ENCODE assay signal across 14 cellular contexts in the genomic region with DNA sequence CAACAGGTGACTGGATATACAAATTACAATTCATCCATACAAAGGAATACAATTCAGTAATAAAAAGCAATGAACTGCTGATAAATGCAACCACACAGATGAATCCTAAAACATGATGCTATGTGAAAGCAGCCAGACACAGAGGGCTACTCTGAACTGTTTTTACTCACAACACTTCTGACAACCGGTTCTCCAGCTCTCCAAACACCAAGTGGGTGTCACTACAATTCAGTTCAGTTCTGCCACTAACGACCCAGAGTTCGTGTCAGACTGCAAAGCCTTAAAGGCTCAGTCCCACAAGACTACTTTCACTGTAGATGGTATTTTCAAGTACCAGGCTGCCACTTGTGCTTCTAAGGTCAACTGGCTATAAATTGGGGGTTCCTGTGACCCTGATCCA.
"Had no signal": no experiment of that assay in that cellular context is flagged by ENCODE, and none has a peak within 500 bp of the region (broad histone marks: within the 10 kb centered on the region; RNA-seq: fewer than 3 reads in every experiment).

No MANE protein-coding gene starts in this region.

- H3K27me3 Mint-ChIP-seq: stimulated activated memory B cell treated with anti-CD40 and anti-IgM and Interleukin-4, amounts not matched to agents 10 μg/mL and 1 μg/mL and 100 μg/mL, for 72 hours had no signal

- H3K4me3 Mint-ChIP-seq: activated CD4-positive, alpha-beta T cell treated with anti-CD3 and anti-CD28 coated beads, Interleukin-2, amount 10 ng/mL, durations not matched to agents 7 days and 5 days; activated T-helper 1 cell treated with anti-CD3 and anti-CD28 coated beads, Interleukin-12 subunit alpha, Interleukin-12 subunit beta, Interleukin-2, Interleukin-4 antibody, amounts not matched to agents 30 ng/mL and 10 ng/mL and 1 ng/mL, durations not matched to agents 14 hours and 24 hours and 36 hours; naive thymus-derived CD4-positive, alpha-beta T cell; stimulated activated memory B cell treated with anti-CD40 and anti-IgM and Interleukin-4, amounts not matched to agents 10 μg/mL and 1 μg/mL and 100 μg/mL, for 72 hours had no signal

- DNase-seq: activated CD4-positive, alpha-beta T cell treated with anti-CD3 and anti-CD28 coated beads, Interleukin-2, amount 10 ng/mL, durations not matched to agents 7 days and 5 days; activated CD8-positive, alpha-beta memory T cell treated with anti-CD3 and anti-CD28 coated beads for 24 hours; activated naive CD4-positive, alpha-beta T cell; anterior cingulate cortex; brain microvascular endothelial cell; cerebellar nuclear complex; effector memory CD4-positive, alpha-beta T cell; mucosa of descending colon; naive thymus-derived CD4-positive, alpha-beta T cell; retina; uterus had no signal

- H3K9me3 Mint-ChIP-seq: activated CD4-positive, alpha-beta T cell treated with anti-CD3 and anti-CD28 coated beads, Interleukin-2, amount 10 ng/mL, durations not matched to agents 7 days and 5 days; activated T-helper 1 cell treated with anti-CD3 and anti-CD28 coated beads, Interleukin-12 subunit alpha, Interleukin-12 subunit beta, Interleukin-2, Interleukin-4 antibody, amounts not matched to agents 30 ng/mL and 10 ng/mL and 1 ng/mL, durations not matched to agents 14 hours and 24 hours and 36 hours; naive thymus-derived CD4-positive, alpha-beta T cell; stimulated activated memory B cell treated with anti-CD40 and anti-IgM and Interleukin-4, amounts not matched to agents 10 μg/mL and 1 μg/mL and 100 μg/mL, for 72 hours had no signal

- H3K4me3 ChIP-seq: mucosa of descending colon, uterus had no signal

- H3K27me3 ChIP-seq: brain microvascular endothelial cell, uterus had no signal

- H3K36me3 Mint-ChIP-seq: naive thymus-derived CD4-positive, alpha-beta T cell; stimulated activated memory B cell treated with anti-CD40 and anti-IgM and Interleukin-4, amounts not matched to agents 10 μg/mL and 1 μg/mL and 100 μg/mL, for 72 hours had no signal

- ATAC-seq: mucosa of descending colon; naive thymus-derived CD4-positive, alpha-beta T cell; stimulated activated memory B cell treated with anti-CD40 and anti-IgM and Interleukin-4, amounts not matched to agents 10 μg/mL and 1 μg/mL and 100 μg/mL, for 72 hours had no signal

- H3K36me3 ChIP-seq: brain microvascular endothelial cell, neutrophil, uterus had no signal

- H3K4me1 ChIP-seq: uterus had no signal

- H3K27ac Mint-ChIP-seq: activated CD4-positive, alpha-beta T cell treated with anti-CD3 and anti-CD28 coated beads, Interleukin-2, amount 10 ng/mL, durations not matched to agents 7 days and 5 days; activated T-helper 1 cell treated with anti-CD3 and anti-CD28 coated beads, Interleukin-12 subunit alpha, Interleukin-12 subunit beta, Interleukin-2, Interleukin-4 antibody, amounts not matched to agents 30 ng/mL and 10 ng/mL and 1 ng/mL, durations not matched to agents 14 hours and 24 hours and 36 hours; naive thymus-derived CD4-positive, alpha-beta T cell; stimulated activated memory B cell treated with anti-CD40 and anti-IgM and Interleukin-4, amounts not matched to agents 10 μg/mL and 1 μg/mL and 100 μg/mL, for 72 hours had no signal

- H3K9me3 ChIP-seq: mucosa of descending colon, neutrophil, uterus had no signal

- H3K27ac ChIP-seq: brain microvascular endothelial cell, neutrophil, uterus had no signal
